Comparison of ENCODE assay signal across 1 cellular context in the genomic region with DNA sequence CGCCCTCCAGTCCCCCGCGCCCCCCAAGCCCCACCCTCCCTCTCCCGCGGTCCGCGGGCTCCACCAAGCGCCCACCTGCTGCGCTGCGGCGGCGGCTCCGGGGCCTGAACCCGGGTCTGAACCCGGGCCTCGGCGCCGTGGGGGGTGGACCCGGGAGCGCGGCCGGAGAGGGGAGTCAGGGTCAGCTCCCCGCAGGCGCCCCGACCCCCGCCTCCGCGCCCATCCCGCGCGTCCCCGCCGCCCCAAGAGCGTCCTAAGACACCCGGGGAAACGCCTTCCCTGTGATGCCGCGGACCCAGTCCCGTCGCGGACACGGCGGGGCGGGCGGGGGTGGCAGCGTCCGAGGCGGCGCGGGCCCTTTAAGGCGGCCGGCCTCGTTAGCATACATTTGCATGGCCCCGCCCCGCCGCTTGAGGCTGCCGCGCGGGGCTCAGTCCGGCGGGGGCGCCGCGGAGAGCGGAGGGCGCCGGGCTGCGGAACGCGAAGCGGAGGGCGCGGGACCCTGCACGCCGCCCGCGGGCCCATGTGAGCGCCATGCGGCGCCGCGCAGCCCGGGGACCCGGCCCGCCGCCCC.
TF ChIP-seq lines count a peak whose summit lies in the region.

A gene (plus strand): TSS at position 433 of the 574 bp plus-strand sequence. CDS start 102 bp downstream, at position 535.

TF ChIP-seq in K562, 482 proteins besides CTCF, POLR2A, EP300 and RAD21 (continued from another document and continues in another):
- TF ChIP-seq PHF8 (IDR thresholded peaks at IDR 0.05; ENCODE audit: borderline replicate concordance, low read length), result peak; percentile 41; the same call in 1 of the 2 replicates
- no peak for TF ChIP-seq SRSF7 (optimal IDR thresholded peaks at IDR 0.05; ENCODE audit: low read depth, low read length)
- TF ChIP-seq ZNF140 (CRISPR knock-in tag; IDR thresholded peaks at IDR 0.05), result no peak
- no peak for TF ChIP-seq HLTF (IDR thresholded peaks at IDR 0.05)
- TF ChIP-seq, protein P1, sequence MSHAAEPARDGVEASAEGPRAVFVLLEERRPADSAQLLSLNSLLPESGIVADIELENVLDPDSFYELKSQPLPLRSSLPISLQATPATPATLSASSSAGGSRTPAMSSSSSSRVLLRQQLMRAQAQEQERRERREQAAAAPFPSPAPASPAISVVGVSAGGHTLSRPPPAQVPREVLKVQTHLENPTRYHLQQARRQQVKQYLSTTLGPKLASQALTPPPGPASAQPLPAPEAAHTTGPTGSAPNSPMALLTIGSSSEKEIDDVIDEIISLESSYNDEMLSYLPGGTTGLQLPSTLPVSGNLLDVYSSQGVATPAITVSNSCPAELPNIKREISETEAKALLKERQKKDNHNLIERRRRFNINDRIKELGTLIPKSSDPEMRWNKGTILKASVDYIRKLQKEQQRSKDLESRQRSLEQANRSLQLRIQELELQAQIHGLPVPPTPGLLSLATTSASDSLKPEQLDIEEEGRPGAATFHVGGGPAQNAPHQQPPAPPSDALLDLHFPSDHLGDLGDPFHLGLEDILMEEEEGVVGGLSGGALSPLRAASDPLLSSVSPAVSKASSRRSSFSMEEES (CRISPR knock-in tag; IDR thresholded peaks at IDR 0.05), result no peak
- TF ChIP-seq ZNF124 (CRISPR knock-in tag; IDR thresholded peaks at IDR 0.05), result no peak
- no peak for TF ChIP-seq ZNF584 (CRISPR knock-in tag; IDR thresholded peaks at IDR 0.05; ENCODE audit: low read depth)
- no peak for TF ChIP-seq PML (IDR thresholded peaks at IDR 0.05; ENCODE audit: low read length)
- TF ChIP-seq MAFK (IDR thresholded peaks at IDR 0.05; ENCODE audit: low read length), result no peak
- TF ChIP-seq, protein P2, sequence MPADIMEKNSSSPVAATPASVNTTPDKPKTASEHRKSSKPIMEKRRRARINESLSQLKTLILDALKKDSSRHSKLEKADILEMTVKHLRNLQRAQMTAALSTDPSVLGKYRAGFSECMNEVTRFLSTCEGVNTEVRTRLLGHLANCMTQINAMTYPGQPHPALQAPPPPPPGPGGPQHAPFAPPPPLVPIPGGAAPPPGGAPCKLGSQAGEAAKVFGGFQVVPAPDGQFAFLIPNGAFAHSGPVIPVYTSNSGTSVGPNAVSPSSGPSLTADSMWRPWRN (IDR thresholded peaks at IDR 0.05; ENCODE audit: low read depth), result no peak
- no peak for TF ChIP-seq DDX20 (tag; IDR thresholded peaks at IDR 0.05; ENCODE audit: low read depth)
- no peak for TF ChIP-seq ZNF23 (CRISPR knock-in tag; IDR thresholded peaks at IDR 0.05)
- no peak for TF ChIP-seq ZNF174 (CRISPR knock-in tag; IDR thresholded peaks at IDR 0.05)
- TF ChIP-seq FOXA1 (IDR thresholded peaks at IDR 0.05; ENCODE audit: borderline replicate concordance), result no peak
- TF ChIP-seq, protein P3, sequence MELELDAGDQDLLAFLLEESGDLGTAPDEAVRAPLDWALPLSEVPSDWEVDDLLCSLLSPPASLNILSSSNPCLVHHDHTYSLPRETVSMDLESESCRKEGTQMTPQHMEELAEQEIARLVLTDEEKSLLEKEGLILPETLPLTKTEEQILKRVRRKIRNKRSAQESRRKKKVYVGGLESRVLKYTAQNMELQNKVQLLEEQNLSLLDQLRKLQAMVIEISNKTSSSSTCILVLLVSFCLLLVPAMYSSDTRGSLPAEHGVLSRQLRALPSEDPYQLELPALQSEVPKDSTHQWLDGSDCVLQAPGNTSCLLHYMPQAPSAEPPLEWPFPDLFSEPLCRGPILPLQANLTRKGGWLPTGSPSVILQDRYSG (tag; conservative IDR thresholded peaks at IDR 0.05; ENCODE audit: low read depth), result no peak
- no peak for TF ChIP-seq NELFE (IDR thresholded peaks at IDR 0.05; ENCODE audit: insufficient read depth, insufficient read length)
- TF ChIP-seq, protein P4, sequence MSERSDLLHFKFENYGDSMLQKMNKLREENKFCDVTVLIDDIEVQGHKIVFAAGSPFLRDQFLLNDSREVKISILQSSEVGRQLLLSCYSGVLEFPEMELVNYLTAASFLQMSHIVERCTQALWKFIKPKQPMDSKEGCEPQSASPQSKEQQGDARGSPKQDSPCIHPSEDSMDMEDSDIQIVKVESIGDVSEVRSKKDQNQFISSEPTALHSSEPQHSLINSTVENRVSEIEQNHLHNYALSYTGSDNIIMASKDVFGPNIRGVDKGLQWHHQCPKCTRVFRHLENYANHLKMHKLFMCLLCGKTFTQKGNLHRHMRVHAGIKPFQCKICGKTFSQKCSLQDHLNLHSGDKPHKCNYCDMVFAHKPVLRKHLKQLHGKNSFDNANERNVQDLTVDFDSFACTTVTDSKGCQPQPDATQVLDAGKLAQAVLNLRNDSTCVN (CRISPR knock-in tag; IDR thresholded peaks at IDR 0.05), result no peak
- TF ChIP-seq HNRNPUL1 (IDR thresholded peaks at IDR 0.05; ENCODE audit: low read length), result no peak
- TF ChIP-seq ZFPM2 (CRISPR knock-in tag; IDR thresholded peaks at IDR 0.05), result no peak
- TF ChIP-seq, protein P5, sequence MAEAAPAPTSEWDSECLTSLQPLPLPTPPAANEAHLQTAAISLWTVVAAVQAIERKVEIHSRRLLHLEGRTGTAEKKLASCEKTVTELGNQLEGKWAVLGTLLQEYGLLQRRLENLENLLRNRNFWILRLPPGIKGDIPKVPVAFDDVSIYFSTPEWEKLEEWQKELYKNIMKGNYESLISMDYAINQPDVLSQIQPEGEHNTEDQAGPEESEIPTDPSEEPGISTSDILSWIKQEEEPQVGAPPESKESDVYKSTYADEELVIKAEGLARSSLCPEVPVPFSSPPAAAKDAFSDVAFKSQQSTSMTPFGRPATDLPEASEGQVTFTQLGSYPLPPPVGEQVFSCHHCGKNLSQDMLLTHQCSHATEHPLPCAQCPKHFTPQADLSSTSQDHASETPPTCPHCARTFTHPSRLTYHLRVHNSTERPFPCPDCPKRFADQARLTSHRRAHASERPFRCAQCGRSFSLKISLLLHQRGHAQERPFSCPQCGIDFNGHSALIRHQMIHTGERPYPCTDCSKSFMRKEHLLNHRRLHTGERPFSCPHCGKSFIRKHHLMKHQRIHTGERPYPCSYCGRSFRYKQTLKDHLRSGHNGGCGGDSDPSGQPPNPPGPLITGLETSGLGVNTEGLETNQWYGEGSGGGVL (CRISPR knock-in tag; IDR thresholded peaks at IDR 0.05), result no peak
- TF ChIP-seq CBFA2T2 (conservative IDR thresholded peaks at IDR 0.05), result no peak
- no peak for TF ChIP-seq CHD1 (IDR thresholded peaks at IDR 0.05; ENCODE audit: low read length)
- no peak for TF ChIP-seq SUPT5H (IDR thresholded peaks at IDR 0.05)
- no peak for TF ChIP-seq SNIP1 (IDR thresholded peaks at IDR 0.05; ENCODE audit: low read depth)
- no peak for TF ChIP-seq XRCC5 (IDR thresholded peaks at IDR 0.05; ENCODE audit: low read depth, low read length)
- no peak for TF ChIP-seq CHD2 (IDR thresholded peaks at IDR 0.05; ENCODE audit: low read depth, low read length)
- TF ChIP-seq, protein P6, sequence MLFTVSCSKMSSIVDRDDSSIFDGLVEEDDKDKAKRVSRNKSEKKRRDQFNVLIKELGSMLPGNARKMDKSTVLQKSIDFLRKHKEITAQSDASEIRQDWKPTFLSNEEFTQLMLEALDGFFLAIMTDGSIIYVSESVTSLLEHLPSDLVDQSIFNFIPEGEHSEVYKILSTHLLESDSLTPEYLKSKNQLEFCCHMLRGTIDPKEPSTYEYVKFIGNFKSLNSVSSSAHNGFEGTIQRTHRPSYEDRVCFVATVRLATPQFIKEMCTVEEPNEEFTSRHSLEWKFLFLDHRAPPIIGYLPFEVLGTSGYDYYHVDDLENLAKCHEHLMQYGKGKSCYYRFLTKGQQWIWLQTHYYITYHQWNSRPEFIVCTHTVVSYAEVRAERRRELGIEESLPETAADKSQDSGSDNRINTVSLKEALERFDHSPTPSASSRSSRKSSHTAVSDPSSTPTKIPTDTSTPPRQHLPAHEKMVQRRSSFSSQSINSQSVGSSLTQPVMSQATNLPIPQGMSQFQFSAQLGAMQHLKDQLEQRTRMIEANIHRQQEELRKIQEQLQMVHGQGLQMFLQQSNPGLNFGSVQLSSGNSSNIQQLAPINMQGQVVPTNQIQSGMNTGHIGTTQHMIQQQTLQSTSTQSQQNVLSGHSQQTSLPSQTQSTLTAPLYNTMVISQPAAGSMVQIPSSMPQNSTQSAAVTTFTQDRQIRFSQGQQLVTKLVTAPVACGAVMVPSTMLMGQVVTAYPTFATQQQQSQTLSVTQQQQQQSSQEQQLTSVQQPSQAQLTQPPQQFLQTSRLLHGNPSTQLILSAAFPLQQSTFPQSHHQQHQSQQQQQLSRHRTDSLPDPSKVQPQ (CRISPR knock-in tag; IDR thresholded peaks at IDR 0.05; ENCODE audit: borderline replicate concordance), result no peak
- no peak for TF ChIP-seq RBM15 (IDR thresholded peaks at IDR 0.05; ENCODE audit: insufficient read depth, low read length)
- TF ChIP-seq POU5F1 (IDR thresholded peaks at IDR 0.05; ENCODE audit: borderline replicate concordance, low read depth, low read length, partially characterized antibody), result no peak
- TF ChIP-seq ZNF431 (CRISPR knock-in tag; IDR thresholded peaks at IDR 0.05), result no peak
- TF ChIP-seq TAF9B (IDR thresholded peaks at IDR 0.05; ENCODE audit: partially characterized antibody), result no peak
- TF ChIP-seq SIRT6 (IDR thresholded peaks at IDR 0.05; ENCODE audit: low read depth, low read length), result no peak
- TF ChIP-seq FOXM1 (IDR thresholded peaks at IDR 0.05; ENCODE audit: low read depth), result no peak
- TF ChIP-seq FOXM1 (CRISPR knock-in tag; IDR thresholded peaks at IDR 0.05; ENCODE audit: low read depth), result no peak
- TF ChIP-seq ZNF778 (CRISPR knock-in tag; IDR thresholded peaks at IDR 0.05), result no peak
- no peak for TF ChIP-seq ZC3H11A (IDR thresholded peaks at IDR 0.05; ENCODE audit: low read depth, low read length)
- no peak for TF ChIP-seq ZNF583 (CRISPR knock-in tag; IDR thresholded peaks at IDR 0.05)
- TF ChIP-seq NFATC3 (IDR thresholded peaks at IDR 0.05), result no peak
- no peak for TF ChIP-seq TSC22D4 (tag; IDR thresholded peaks at IDR 0.05)
- TF ChIP-seq RBM25 (IDR thresholded peaks at IDR 0.05; ENCODE audit: low read depth, low read length, severe bottlenecking), result peak; percentile 17
- no peak for TF ChIP-seq GATAD2A (IDR thresholded peaks at IDR 0.05)
- no peak for TF ChIP-seq MAFF (IDR thresholded peaks at IDR 0.05; ENCODE audit: low read length)
- TF ChIP-seq DIDO1 (tag; IDR thresholded peaks at IDR 0.05; ENCODE audit: low read depth), result no peak
- no peak for TF ChIP-seq SIX5 (IDR thresholded peaks at IDR 0.05; ENCODE audit: borderline replicate concordance in 1 of 2, insufficient read depth in 1 of 2, low read depth in 1 of 2, low read length in 2 of 2)
- peak; percentile 44 for TF ChIP-seq KDM5B (IDR thresholded peaks at IDR 0.05; ENCODE audit: insufficient replicate concordance, low read depth, low read length)
- no peak for TF ChIP-seq KLF6 (CRISPR knock-in tag; IDR thresholded peaks at IDR 0.05; ENCODE audit: borderline replicate concordance)
- TF ChIP-seq SAP30 (IDR thresholded peaks at IDR 0.05; ENCODE audit: borderline replicate concordance, insufficient read depth, low read depth, low read length, poor library complexity, severe bottlenecking), result no peak
- TF ChIP-seq, protein P7, sequence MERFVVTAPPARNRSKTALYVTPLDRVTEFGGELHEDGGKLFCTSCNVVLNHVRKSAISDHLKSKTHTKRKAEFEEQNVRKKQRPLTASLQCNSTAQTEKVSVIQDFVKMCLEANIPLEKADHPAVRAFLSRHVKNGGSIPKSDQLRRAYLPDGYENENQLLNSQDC (CRISPR knock-in tag; IDR thresholded peaks at IDR 0.05), result no peak
- TF ChIP-seq, protein P8, sequence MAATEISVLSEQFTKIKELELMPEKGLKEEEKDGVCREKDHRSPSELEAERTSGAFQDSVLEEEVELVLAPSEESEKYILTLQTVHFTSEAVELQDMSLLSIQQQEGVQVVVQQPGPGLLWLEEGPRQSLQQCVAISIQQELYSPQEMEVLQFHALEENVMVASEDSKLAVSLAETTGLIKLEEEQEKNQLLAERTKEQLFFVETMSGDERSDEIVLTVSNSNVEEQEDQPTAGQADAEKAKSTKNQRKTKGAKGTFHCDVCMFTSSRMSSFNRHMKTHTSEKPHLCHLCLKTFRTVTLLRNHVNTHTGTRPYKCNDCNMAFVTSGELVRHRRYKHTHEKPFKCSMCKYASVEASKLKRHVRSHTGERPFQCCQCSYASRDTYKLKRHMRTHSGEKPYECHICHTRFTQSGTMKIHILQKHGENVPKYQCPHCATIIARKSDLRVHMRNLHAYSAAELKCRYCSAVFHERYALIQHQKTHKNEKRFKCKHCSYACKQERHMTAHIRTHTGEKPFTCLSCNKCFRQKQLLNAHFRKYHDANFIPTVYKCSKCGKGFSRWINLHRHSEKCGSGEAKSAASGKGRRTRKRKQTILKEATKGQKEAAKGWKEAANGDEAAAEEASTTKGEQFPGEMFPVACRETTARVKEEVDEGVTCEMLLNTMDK (IDR thresholded peaks at IDR 0.05; ENCODE audit: borderline replicate concordance, insufficient read depth, low read depth, low read length, poor library complexity, severe bottlenecking), result peak; percentile 26
- no peak for TF ChIP-seq CEBPG (CRISPR knock-in tag; IDR thresholded peaks at IDR 0.05)
- TF ChIP-seq CEBPG (tag; conservative IDR thresholded peaks at IDR 0.05 in 1 of 2, IDR thresholded peaks at IDR 0.05 in 1 of 2), result no peak
- no peak for TF ChIP-seq SRSF3 (IDR thresholded peaks at IDR 0.05; ENCODE audit: insufficient read depth, low read length)
- TF ChIP-seq BRD4 (IDR thresholded peaks at IDR 0.05), result no peak
- TF ChIP-seq JUND (IDR thresholded peaks at IDR 0.05; ENCODE audit: borderline replicate concordance, low read depth, low read length), result no peak
- no peak for TF ChIP-seq JUND (tag; IDR thresholded peaks at IDR 0.05; ENCODE audit: borderline replicate concordance, low read depth, low read length)
- no peak for TF ChIP-seq STAT5B (CRISPR knock-in tag; IDR thresholded peaks at IDR 0.05)
- TF ChIP-seq, protein P9, sequence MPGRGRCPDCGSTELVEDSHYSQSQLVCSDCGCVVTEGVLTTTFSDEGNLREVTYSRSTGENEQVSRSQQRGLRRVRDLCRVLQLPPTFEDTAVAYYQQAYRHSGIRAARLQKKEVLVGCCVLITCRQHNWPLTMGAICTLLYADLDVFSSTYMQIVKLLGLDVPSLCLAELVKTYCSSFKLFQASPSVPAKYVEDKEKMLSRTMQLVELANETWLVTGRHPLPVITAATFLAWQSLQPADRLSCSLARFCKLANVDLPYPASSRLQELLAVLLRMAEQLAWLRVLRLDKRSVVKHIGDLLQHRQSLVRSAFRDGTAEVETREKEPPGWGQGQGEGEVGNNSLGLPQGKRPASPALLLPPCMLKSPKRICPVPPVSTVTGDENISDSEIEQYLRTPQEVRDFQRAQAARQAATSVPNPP (IDR thresholded peaks at IDR 0.05; ENCODE audit: borderline replicate concordance, insufficient read depth, insufficient read length), result no peak
- TF ChIP-seq, protein P10, sequence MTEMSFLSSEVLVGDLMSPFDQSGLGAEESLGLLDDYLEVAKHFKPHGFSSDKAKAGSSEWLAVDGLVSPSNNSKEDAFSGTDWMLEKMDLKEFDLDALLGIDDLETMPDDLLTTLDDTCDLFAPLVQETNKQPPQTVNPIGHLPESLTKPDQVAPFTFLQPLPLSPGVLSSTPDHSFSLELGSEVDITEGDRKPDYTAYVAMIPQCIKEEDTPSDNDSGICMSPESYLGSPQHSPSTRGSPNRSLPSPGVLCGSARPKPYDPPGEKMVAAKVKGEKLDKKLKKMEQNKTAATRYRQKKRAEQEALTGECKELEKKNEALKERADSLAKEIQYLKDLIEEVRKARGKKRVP (CRISPR knock-in tag; IDR thresholded peaks at IDR 0.05), result no peak
- TF ChIP-seq LCOR (CRISPR knock-in tag; IDR thresholded peaks at IDR 0.05), result no peak
